ENCODE assay signal across 9 cellular contexts in the genomic region with DNA sequence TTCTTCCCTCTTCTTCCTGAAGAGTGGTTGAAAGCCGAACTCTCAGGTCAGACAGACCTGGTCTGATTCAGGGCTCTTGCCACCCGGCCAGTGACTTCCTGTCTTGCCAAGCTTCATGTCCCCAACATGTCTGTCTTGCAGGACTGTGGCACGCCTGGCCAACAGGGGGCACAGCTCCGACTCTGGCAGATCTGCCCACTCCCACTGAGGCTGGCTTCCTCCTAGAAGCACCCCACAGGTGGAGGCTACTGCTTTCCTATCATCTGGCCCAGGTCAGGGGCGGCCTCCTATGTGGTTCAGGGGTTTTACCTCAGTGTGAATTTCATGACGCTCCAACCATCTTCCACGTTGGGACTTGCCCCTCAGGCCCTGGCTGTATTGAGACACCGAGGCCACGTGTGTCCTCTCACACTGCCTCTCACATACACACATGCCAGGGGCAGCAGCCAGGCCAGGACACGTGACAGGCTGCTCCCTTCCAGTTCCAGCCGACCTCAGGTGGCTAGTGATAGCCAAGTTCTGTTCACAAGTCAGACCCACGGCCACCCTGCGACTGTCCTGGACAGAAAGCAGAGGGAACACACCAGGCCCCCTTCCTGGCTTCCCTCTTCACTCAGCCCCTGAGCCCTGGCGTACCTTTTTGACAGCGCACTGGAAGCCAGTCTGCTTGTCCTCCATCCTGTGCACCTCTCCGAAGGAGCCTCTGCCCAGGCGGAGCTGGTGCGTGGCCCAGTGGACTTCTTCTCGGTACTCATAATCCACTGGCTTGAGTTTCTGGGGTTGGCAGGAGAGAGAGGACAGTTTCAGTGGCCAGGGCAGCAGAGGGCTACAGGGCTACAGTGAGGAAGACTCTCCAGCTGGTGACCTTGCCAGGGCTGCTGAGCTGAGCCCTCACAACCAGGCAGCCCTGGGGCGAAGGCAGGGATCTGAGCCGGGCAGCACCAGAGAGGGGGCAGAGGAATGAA. TPM values are rescaled to one million over a fixed set of nuclear protein-coding genes. Genes with fewer than 3 reads are reported as not detected.
DNase-seq lines count a peak whose midpoint lies in the region; ATAC-seq and TF ChIP-seq lines count a peak whose summit lies in the region.
"Had no signal": no experiment of that assay in that cellular context is flagged by ENCODE, and none has a peak within 500 bp of the region (broad histone marks: within the 10 kb centered on the region; RNA-seq: fewer than 3 reads in every experiment).

No MANE protein-coding gene starts in this region.

- no peaks in the 10 kb centered on the region for H3K9me3 ChIP-seq in suprapubic skin

- peaks cover 7% of the 10 kb centered on the region for H3K4me1 Mint-ChIP-seq in activated T-helper 1 cell treated with anti-CD3 and anti-CD28 coated beads, Interleukin-12 subunit alpha, Interleukin-12 subunit beta, Interleukin-2, Interleukin-4 antibody, amounts not matched to agents 30 ng/mL and 10 ng/mL and 1 ng/mL, durations not matched to agents 14 hours and 24 hours and 36 hours (ENCODE audit: low read depth)
- H3K4me1 Mint-ChIP-seq in immature natural killer cell = peaks cover 14 to 19% of the 10 kb centered on the region in 2 donors

- peaks cover 79% of the 10 kb centered on the region for H3K36me3 ChIP-seq in suprapubic skin

- no peak for TF ChIP-seq CTCF in suprapubic skin (IDR thresholded peaks at IDR 0.05)

- no peak overlapping the region for H3K4me3 Mint-ChIP-seq in activated T-helper 1 cell treated with anti-CD3 and anti-CD28 coated beads, Interleukin-12 subunit alpha, Interleukin-12 subunit beta, Interleukin-2, Interleukin-4 antibody, amounts not matched to agents 30 ng/mL and 10 ng/mL and 1 ng/mL, durations not matched to agents 14 hours and 24 hours and 36 hours
- H3K4me3 Mint-ChIP-seq in immature natural killer cell = no peak overlapping the region

- no peak overlapping the region for H3K27ac ChIP-seq in suprapubic skin

- H3K27me3 ChIP-seq in suprapubic skin = no peaks in the 10 kb centered on the region

- no peak for TF ChIP-seq POLR2A in suprapubic skin (IDR thresholded peaks at IDR 0.05)

- peak; percentile 51 for DNase-seq in activated CD8-positive, alpha-beta memory T cell treated with anti-CD3 and anti-CD28 coated beads, Interleukin-2, amount 50 U/mL, for 4 hours
- no peak for DNase-seq in activated CD8-positive, alpha-beta memory T cell treated with anti-CD3 and anti-CD28 coated beads, Interleukin-2, amount 50 U/mL, for 48 hours
- DNase-seq in activated T-helper 1 cell treated with anti-CD3 and anti-CD28 coated beads, Interleukin-12 subunit alpha, Interleukin-12 subunit beta, Interleukin-2, Interleukin-4 antibody, amounts not matched to agents 30 ng/mL and 10 ng/mL and 1 ng/mL, durations not matched to agents 14 hours and 24 hours and 36 hours (ENCODE audit: low spot score) = no peak
- peak in 1 of 3 donors; percentile 21 for DNase-seq in immature natural killer cell
- DNase-seq in suprapubic skin (ENCODE audit: low spot score in 2 of 2) = peak; percentile 63 to 80
- DNase-seq in foreskin melanocyte = no peak

- intact Hi-C loops in activated T-helper 1 cell treated with anti-CD3 and anti-CD28 coated beads, Interleukin-12 subunit alpha, Interleukin-12 subunit beta, Interleukin-2, Interleukin-4 antibody, amounts not matched to agents 30 ng/mL and 10 ng/mL and 1 ng/mL, durations not matched to agents 14 hours and 24 hours and 36 hours (cut with micrococcal nuclease) = no loop called here

- H3K27ac Mint-ChIP-seq in activated T-helper 1 cell treated with anti-CD3 and anti-CD28 coated beads, Interleukin-12 subunit alpha, Interleukin-12 subunit beta, Interleukin-2, Interleukin-4 antibody, amounts not matched to agents 30 ng/mL and 10 ng/mL and 1 ng/mL, durations not matched to agents 14 hours and 24 hours and 36 hours = peak overlapping the region; percentile 55
- H3K27ac Mint-ChIP-seq in immature natural killer cell = peak overlapping the region in 5 of 6 donors; percentile 42 to 87 (median 67)

- no peak overlapping the region for H3K4me3 ChIP-seq in suprapubic skin

- TF ChIP-seq EP300 in suprapubic skin (IDR thresholded peaks at IDR 0.05) = no peak

- peaks cover 44% of the 10 kb centered on the region for H3K36me3 Mint-ChIP-seq in activated T-helper 1 cell treated with anti-CD3 and anti-CD28 coated beads, Interleukin-12 subunit alpha, Interleukin-12 subunit beta, Interleukin-2, Interleukin-4 antibody, amounts not matched to agents 30 ng/mL and 10 ng/mL and 1 ng/mL, durations not matched to agents 14 hours and 24 hours and 36 hours (ENCODE audit: low read depth)
- peaks cover 4 to 24% (median 7%) of the 10 kb centered on the region in 3 donors for H3K36me3 Mint-ChIP-seq in immature natural killer cell

- no peak for ATAC-seq in HG03460 (IDR thresholded peaks at IDR 0.05; ENCODE audit: unreplicated experiment)
- ATAC-seq in HG03439 (IDR thresholded peaks at IDR 0.05; ENCODE audit: unreplicated experiment) = no peak

- 71% methylated on average over 21 of the region's 21 CpGs for WGBS in suprapubic skin

- H3K4me1 ChIP-seq in suprapubic skin = peaks cover 28% of the 10 kb centered on the region

- H3K9me3 Mint-ChIP-seq in activated T-helper 1 cell treated with anti-CD3 and anti-CD28 coated beads, Interleukin-12 subunit alpha, Interleukin-12 subunit beta, Interleukin-2, Interleukin-4 antibody, amounts not matched to agents 30 ng/mL and 10 ng/mL and 1 ng/mL, durations not matched to agents 14 hours and 24 hours and 36 hours = no peaks in the 10 kb centered on the region
- no peaks in the 10 kb centered on the region for H3K9me3 Mint-ChIP-seq in immature natural killer cell

- no peaks in the 10 kb centered on the region for H3K27me3 Mint-ChIP-seq in activated T-helper 1 cell treated with anti-CD3 and anti-CD28 coated beads, Interleukin-12 subunit alpha, Interleukin-12 subunit beta, Interleukin-2, Interleukin-4 antibody, amounts not matched to agents 30 ng/mL and 10 ng/mL and 1 ng/mL, durations not matched to agents 14 hours and 24 hours and 36 hours (ENCODE audit: insufficient read depth)
- peaks cover 0 to 3% (median 0%) of the 10 kb centered on the region in 3 donors for H3K27me3 Mint-ChIP-seq in immature natural killer cell (ENCODE audit: low read depth in 3 of 3)

RNA-seq across cellular contexts. Expression of a gene that starts 22.6 kb away (rescaled TPM):
- 0.44 and 0.56 TPM in 2 replicates for total RNA-seq in activated T-helper 1 cell treated with anti-CD3 and anti-CD28 coated beads, Interleukin-12 subunit alpha, Interleukin-12 subunit beta, Interleukin-2, Interleukin-4 antibody, amounts not matched to agents 30 ng/mL and 10 ng/mL and 1 ng/mL, durations not matched to agents 14 hours and 24 hours and 36 hours
- under 1 TPM in 1 of 3 donors, not detected in 2; 0.16 TPM for polyA plus RNA-seq in immature natural killer cell
- total RNA-seq in suprapubic skin = not detected
- polyA plus RNA-seq: neural cell had no signal

RNA-seq across cellular contexts. Expression of a gene that starts 32.4 kb away (rescaled TPM):
- 64.4 and 64.7 TPM in 2 replicates for total RNA-seq in activated T-helper 1 cell treated with anti-CD3 and anti-CD28 coated beads, Interleukin-12 subunit alpha, Interleukin-12 subunit beta, Interleukin-2, Interleukin-4 antibody, amounts not matched to agents 30 ng/mL and 10 ng/mL and 1 ng/mL, durations not matched to agents 14 hours and 24 hours and 36 hours
- 1 to 10 TPM; 1.0 to 3.4 (median 3.0) TPM for polyA plus RNA-seq in immature natural killer cell
- total RNA-seq in suprapubic skin = 10 to 100 TPM in 3 of 4 donors, 1 to 10 TPM in 1; 9.6 to 14.4 (median 11.9) TPM

Comparison
In these comparisons a context has a peak if more than half of its experiments do, and no peak if none do; other contexts are left out.
1. DNase-seq: peak in activated CD8-positive, alpha-beta memory T cell treated with anti-CD3 and anti-CD28 coated beads, Interleukin-2, amount 50 U/mL, for 4 hours (single experiment) and suprapubic skin (2 of 2); none in activated CD8-positive, alpha-beta memory T cell treated with anti-CD3 and anti-CD28 coated beads, Interleukin-2, amount 50 U/mL, for 48 hours (single experiment), activated T-helper 1 cell treated with anti-CD3 and anti-CD28 coated beads, Interleukin-12 subunit alpha, Interleukin-12 subunit beta, Interleukin-2, Interleukin-4 antibody, amounts not matched to agents 30 ng/mL and 10 ng/mL and 1 ng/mL, durations not matched to agents 14 hours and 24 hours and 36 hours (single experiment) and foreskin melanocyte (single experiment).